Comparison of ENCODE assay signal across 13 cellular contexts in the genomic region with DNA sequence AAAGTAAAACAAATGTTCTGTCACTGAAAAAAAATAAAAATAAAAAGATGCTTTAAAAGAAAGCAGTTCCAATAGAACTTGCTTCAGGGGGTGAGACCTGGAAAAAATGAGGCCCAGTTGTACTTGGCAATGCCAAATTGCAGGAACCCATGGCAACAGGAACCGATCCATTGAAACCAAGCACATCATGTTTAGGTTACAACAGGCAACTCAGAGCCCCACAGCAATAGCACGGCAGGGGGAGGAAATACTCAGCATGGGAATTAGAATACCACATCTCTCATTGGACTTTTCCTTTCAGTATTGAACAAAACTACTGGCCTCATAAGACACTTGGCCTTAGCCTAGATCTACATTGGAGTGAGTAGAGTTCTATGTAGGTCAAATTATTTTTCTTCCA.
DNase-seq lines count a peak whose midpoint lies in the region; ATAC-seq and TF ChIP-seq lines count a peak whose summit lies in the region.
"Had no signal": no experiment of that assay in that cellular context is flagged by ENCODE, and none has a peak within 500 bp of the region (broad histone marks: within the 10 kb centered on the region; RNA-seq: fewer than 3 reads in every experiment).

No MANE protein-coding gene starts in this region.

- H3K27ac ChIP-seq in brain microvascular endothelial cell = peak overlapping the region; percentile 10

- no peaks in the 10 kb centered on the region for H3K4me1 Mint-ChIP-seq in stimulated activated naive CD8-positive, alpha-beta T cell treated with anti-CD3 and anti-CD28 coated beads, Interleukin-15, amount 100 ng/mL, for 72 hours
- H3K4me1 Mint-ChIP-seq: stimulated activated memory B cell treated with anti-CD40 and anti-IgM and Interleukin-4, amounts not matched to agents 10 μg/mL and 1 μg/mL and 100 μg/mL, for 72 hours had no signal

- H3K9me3 Mint-ChIP-seq in stimulated activated naive CD8-positive, alpha-beta T cell treated with anti-CD3 and anti-CD28 coated beads, Interleukin-15, amount 100 ng/mL, for 72 hours = no peaks in the 10 kb centered on the region
- H3K9me3 Mint-ChIP-seq: stimulated activated memory B cell treated with anti-CD40 and anti-IgM and Interleukin-4, amounts not matched to agents 10 μg/mL and 1 μg/mL and 100 μg/mL, for 72 hours had no signal

- ATAC-seq in GM18861 (IDR thresholded peaks at IDR 0.05; ENCODE audit: unreplicated experiment) (peak; percentile 12), HG03378 (IDR thresholded peaks at IDR 0.05; ENCODE audit: unreplicated experiment) (peak; percentile 13)
- ATAC-seq in stimulated activated naive CD8-positive, alpha-beta T cell treated with anti-CD3 and anti-CD28 coated beads, Interleukin-15, amount 100 ng/mL, for 72 hours = no peak
- ATAC-seq: stimulated activated memory B cell treated with anti-CD40 and anti-IgM and Interleukin-4, amounts not matched to agents 10 μg/mL and 1 μg/mL and 100 μg/mL, for 72 hours had no signal

- peak; percentile 29 for DNase-seq in brain microvascular endothelial cell
- peak; percentile 47 for DNase-seq in medulla oblongata (ENCODE audit: extremely low spot score)
- DNase-seq in UCSD-AML1 (lab: John Stamatoyannopoulos, UW; ENCODE audit: unreplicated experiment) = no peak
- DNase-seq in GM10266 (ENCODE audit: extremely low spot score) = no peak
- DNase-seq in T-helper 9 cell = no peak
- DNase-seq in stimulated activated naive CD8-positive, alpha-beta T cell treated with anti-CD3 and anti-CD28 coated beads, Interleukin-15, amount 100 ng/mL, for 72 hours = no peak
- DNase-seq: activated CD4-positive, alpha-beta T cell treated with anti-CD3 and anti-CD28 coated beads for 48 hours; activated naive CD4-positive, alpha-beta T cell treated with Interleukin-2 at 50 U/mL for 16 hours; NCI-H2227 treated with DMSO at 0.1 percent for 48 hours; SIG-M5 had no signal

- H3K4me3 ChIP-seq in brain microvascular endothelial cell (ENCODE audit: low read depth, low read length) = no peak overlapping the region

- no peak overlapping the region for H3K27ac Mint-ChIP-seq in stimulated activated naive CD8-positive, alpha-beta T cell treated with anti-CD3 and anti-CD28 coated beads, Interleukin-15, amount 100 ng/mL, for 72 hours
- H3K27ac Mint-ChIP-seq: stimulated activated memory B cell treated with anti-CD40 and anti-IgM and Interleukin-4, amounts not matched to agents 10 μg/mL and 1 μg/mL and 100 μg/mL, for 72 hours had no signal

- in situ Hi-C loops in brain microvascular endothelial cell (cut with HindIII; ENCODE audit: low pct_ligation_motif_present, low sequenced_read_pairs) = no loop called here

- no peak overlapping the region for H3K4me3 Mint-ChIP-seq in stimulated activated naive CD8-positive, alpha-beta T cell treated with anti-CD3 and anti-CD28 coated beads, Interleukin-15, amount 100 ng/mL, for 72 hours
- H3K4me3 Mint-ChIP-seq: stimulated activated memory B cell treated with anti-CD40 and anti-IgM and Interleukin-4, amounts not matched to agents 10 μg/mL and 1 μg/mL and 100 μg/mL, for 72 hours had no signal

- no peaks in the 10 kb centered on the region for H3K27me3 ChIP-seq in brain microvascular endothelial cell (replicated peaks)

- H3K36me3 ChIP-seq in brain microvascular endothelial cell (replicated peaks) = no peaks in the 10 kb centered on the region

- H3K27me3 Mint-ChIP-seq in stimulated activated naive CD8-positive, alpha-beta T cell treated with anti-CD3 and anti-CD28 coated beads, Interleukin-15, amount 100 ng/mL, for 72 hours = peaks cover 7% of the 10 kb centered on the region
- H3K27me3 Mint-ChIP-seq: stimulated activated memory B cell treated with anti-CD40 and anti-IgM and Interleukin-4, amounts not matched to agents 10 μg/mL and 1 μg/mL and 100 μg/mL, for 72 hours had no signal

- TF ChIP-seq CTCF in brain microvascular endothelial cell (IDR thresholded peaks at IDR 0.05; ENCODE audit: low read depth, low read length, missing control alignments) (no peak), GM10266 (IDR thresholded peaks at IDR 0.05; ENCODE audit: control insufficient read depth, insufficient read depth, low read depth, missing control alignments) (no peak)

Comparison
In these comparisons a context has a peak if more than half of its experiments do, and no peak if none do; other contexts are left out.
1. DNase-seq: peak in brain microvascular endothelial cell (single experiment) and medulla oblongata (single experiment); none in UCSD-AML1 (single experiment), GM10266 (single experiment), T-helper 9 cell (single experiment) and stimulated activated naive CD8-positive, alpha-beta T cell treated with anti-CD3 and anti-CD28 coated beads, Interleukin-15, amount 100 ng/mL, for 72 hours (0 of 2).